8 cellular contexts compared by ENCODE assay signal in genomic region chr2:226836548-226836885, GRCh38. TPM values are rescaled to one million over a fixed set of nuclear protein-coding genes. Genes with fewer than 3 reads are reported as not detected.
DNase-seq lines count a peak whose midpoint lies in the region; ATAC-seq, FAIRE-seq and TF ChIP-seq lines count a peak whose summit lies in the region.

No MANE protein-coding gene starts in this region.

- H3K27ac Mint-ChIP-seq in activated T-helper 2 cell treated with anti-CD3 and anti-CD28 coated beads, Interferon-gamma antibody, Interleukin-2, Interleukin-4, amounts not matched to agents 10 μg/mL and 5 μg/mL and 100 μg/mL, durations not matched to agents 14 hours and 24 hours and 36 hours = peak overlapping the region; percentile 98

- H3K9me3 Mint-ChIP-seq in activated T-helper 2 cell treated with anti-CD3 and anti-CD28 coated beads, Interferon-gamma antibody, Interleukin-2, Interleukin-4, amounts not matched to agents 10 μg/mL and 5 μg/mL and 100 μg/mL, durations not matched to agents 14 hours and 24 hours and 36 hours = no peaks in the 10 kb centered on the region

- H3K4me3 Mint-ChIP-seq in activated T-helper 2 cell treated with anti-CD3 and anti-CD28 coated beads, Interferon-gamma antibody, Interleukin-2, Interleukin-4, amounts not matched to agents 10 μg/mL and 5 μg/mL and 100 μg/mL, durations not matched to agents 14 hours and 24 hours and 36 hours (ENCODE audit: low read depth) = peak overlapping the region; percentile 92

- no peaks in the 10 kb centered on the region for H4K20me1 ChIP-seq in keratinocyte (ENCODE audit: control insufficient read depth, extremely low read depth, insufficient read depth, low read length)

- H3K36me3 ChIP-seq in keratinocyte (ENCODE audit: control insufficient read depth in 2 of 2, extremely low read depth in 1 of 2, insufficient read depth in 2 of 2, low read length in 2 of 2) (peaks cover 0 to 5% of the 10 kb centered on the region in 2 experiments), thyroid gland (no peaks in the 10 kb centered on the region)

- dilution Hi-C loops in keratinocyte (cut with MboI; ENCODE audit: extremely low pct_ligation_motif_present, low sequenced_read_pairs) = no loop called here

- no peaks in the 10 kb centered on the region for H3K27me3 Mint-ChIP-seq in activated T-helper 2 cell treated with anti-CD3 and anti-CD28 coated beads, Interferon-gamma antibody, Interleukin-2, Interleukin-4, amounts not matched to agents 10 μg/mL and 5 μg/mL and 100 μg/mL, durations not matched to agents 14 hours and 24 hours and 36 hours (ENCODE audit: low read depth)

- H3K4me1 ChIP-seq in keratinocyte (ENCODE audit: control insufficient read depth, extremely low read depth, insufficient read depth, low read length) (peaks cover 15% of the 10 kb centered on the region), thyroid gland (peaks cover 17 to 22% of the 10 kb centered on the region in 2 donors)

- peak overlapping the region; percentile 86 for H2AFZ ChIP-seq in keratinocyte (ENCODE audit: control insufficient read depth, low read length)

- intact Hi-C loops in activated T-helper 2 cell treated with anti-CD3 and anti-CD28 coated beads, Interferon-gamma antibody, Interleukin-2, Interleukin-4, amounts not matched to agents 10 μg/mL and 5 μg/mL and 100 μg/mL, durations not matched to agents 14 hours and 24 hours and 36 hours (cut with micrococcal nuclease) = loop anchor here (1.0 to 5.0 kb wide), 7 partner anchors 37 to 1909 kb away; partner anchors contain the start of gene IRS1
- intact Hi-C loops in thyroid gland (cut with DNase I) = no loop called here

- H3K4me3 ChIP-seq in keratinocyte (ENCODE audit: control insufficient read depth in 2 of 3, extremely low read depth in 1 of 3, insufficient read depth in 2 of 3, low read depth in 1 of 3, low read length in 3 of 3) (peak overlapping the region; percentile 70 to 81 (median 80)), thyroid gland (replicated peaks in 1 of 3) (peak overlapping the region; percentile 62 to 78 (median 77))

- H3K9ac ChIP-seq in keratinocyte (ENCODE audit: control insufficient read depth, extremely low read depth, insufficient read depth, low read length) = peak overlapping the region; percentile 93

- TF ChIP-seq CTCF in keratinocyte (optimal IDR thresholded peaks at IDR 0.05 in 1 of 3, IDR thresholded peaks at IDR 0.05 in 1 of 3, conservative IDR thresholded peaks at IDR 0.05 in 1 of 3; ENCODE audit: extremely low read depth in 1 of 3, insufficient read depth in 2 of 3, low read length in 3 of 3) (no peak), thyroid gland (IDR thresholded peaks at IDR 0.05) (no peak)

- peaks cover 55% of the 10 kb centered on the region for H3K4me1 Mint-ChIP-seq in activated T-helper 2 cell treated with anti-CD3 and anti-CD28 coated beads, Interferon-gamma antibody, Interleukin-2, Interleukin-4, amounts not matched to agents 10 μg/mL and 5 μg/mL and 100 μg/mL, durations not matched to agents 14 hours and 24 hours and 36 hours (ENCODE audit: low read depth)

- H3K27ac ChIP-seq in keratinocyte (ENCODE audit: control insufficient read depth, insufficient read depth, low read length) (peak overlapping the region; percentile 89), thyroid gland (peak overlapping the region; percentile 92 to 98 (median 98))

- no peaks in the 10 kb centered on the region for H3K9me1 ChIP-seq in keratinocyte (ENCODE audit: control insufficient read depth, extremely low read depth, insufficient read depth, low read length)

- H3K36me3 Mint-ChIP-seq in activated T-helper 2 cell treated with anti-CD3 and anti-CD28 coated beads, Interferon-gamma antibody, Interleukin-2, Interleukin-4, amounts not matched to agents 10 μg/mL and 5 μg/mL and 100 μg/mL, durations not matched to agents 14 hours and 24 hours and 36 hours (ENCODE audit: low read depth) = peaks cover 56% of the 10 kb centered on the region

- peaks cover 22% of the 10 kb centered on the region for H3K79me2 ChIP-seq in keratinocyte (ENCODE audit: control insufficient read depth, insufficient read depth, low read length)

- peak; percentile 2 for ATAC-seq in HG03045 (IDR thresholded peaks at IDR 0.05; ENCODE audit: unreplicated experiment)

- TF ChIP-seq POLR2A in thyroid gland (IDR thresholded peaks at IDR 0.05) = no peak

- WGBS in thyroid gland, 2 donors = 3 to 4% methylated on average over 6 of the region's 6 CpGs

- H3K9me3 ChIP-seq in keratinocyte (ENCODE audit: control insufficient read depth, low read depth, low read length) = no peaks in the 10 kb centered on the region
- H3K9me3 ChIP-seq in thyroid gland = no peaks in the 10 kb centered on the region

- peak; percentile 53 for DNase-seq in NCI-H2107 treated with DMSO at 0.1 percent for 48 hours (lab: John Stamatoyannopoulos, UW; ENCODE audit: unreplicated experiment)
- DNase-seq in NCI-H2107 (lab: John Stamatoyannopoulos, UW) = no peak
- DNase-seq in activated T-helper 2 cell treated with anti-CD3 and anti-CD28 coated beads, Interferon-gamma antibody, Interleukin-2, Interleukin-4, amounts not matched to agents 10 μg/mL and 5 μg/mL and 100 μg/mL, durations not matched to agents 14 hours and 24 hours and 36 hours (ENCODE audit: low spot score) = no peak
- no peak for DNase-seq in keratinocyte (ENCODE audit: low read depth, low spot score)
- DNase-seq in thyroid gland = no peak
- DNase-seq in stimulated activated CD4-positive, alpha-beta T cell treated with anti-CD3 and anti-CD28 coated beads, Interleukin-4, amount 100 ng/mL, for 24 hours = no peak
- DNase-seq in central memory CD4-positive, alpha-beta T cell = no peak

- peak; percentile 43 for FAIRE-seq in keratinocyte (lab: Jason Lieb, UNC)

- H3K4me2 ChIP-seq in keratinocyte (ENCODE audit: control insufficient read depth, extremely low read depth, insufficient read depth, low read depth, low read length) = peak overlapping the region; percentile 79

- H3K27me3 ChIP-seq in keratinocyte (ENCODE audit: control insufficient read depth, extremely low read depth, insufficient read depth, low read length) (no peaks in the 10 kb centered on the region), thyroid gland (no peaks in the 10 kb centered on the region)

RNA-seq across cellular contexts. Expression of gene RHBDD1, which starts 0.7 kb away (rescaled TPM):
- 40.9 and 42.2 TPM in 2 replicates for total RNA-seq in activated T-helper 2 cell treated with anti-CD3 and anti-CD28 coated beads, Interferon-gamma antibody, Interleukin-2, Interleukin-4, amounts not matched to agents 10 μg/mL and 5 μg/mL and 100 μg/mL, durations not matched to agents 14 hours and 24 hours and 36 hours
- 22.1 to 27.8 TPM (median 22.8 TPM) in 3 replicates for polyA plus RNA-seq in keratinocyte
- polyA plus RNA-seq in keratinocyte (2011; ENCODE audit: low read depth) = 25.1 TPM
- 10.7 and 33.0 TPM in 2 replicates for polyA plus RNA-seq in keratinocyte (2011; cell fraction: cytosol; rRNA removed)
- 28.3 and 32.6 TPM in 2 replicates for polyA plus RNA-seq in keratinocyte (2011; cell fraction: nucleus; rRNA removed)
- polyA plus RNA-seq in keratinocyte (2012; ENCODE audit: low replicate concordance) = 16.2 and 22.0 TPM in 2 replicates
- 14.7 to 83.2 TPM (median 78.3 TPM) in 3 replicates for polyA minus RNA-seq in keratinocyte
- 19.4 TPM for polyA minus RNA-seq in keratinocyte (2011; cell fraction: cytosol; rRNA and poly(A)+ RNA removed)
- polyA minus RNA-seq in keratinocyte (2011; cell fraction: nucleus; rRNA and poly(A)+ RNA removed) = 31.2 and 82.2 TPM in 2 replicates
- 10 to 100 TPM; 17.2 to 36.5 (median 26.2) TPM for total RNA-seq in thyroid gland

RNA-seq across cellular contexts. Expression of gene IRS1, which starts 36.9 kb away (rescaled TPM):
- total RNA-seq in activated T-helper 2 cell treated with anti-CD3 and anti-CD28 coated beads, Interferon-gamma antibody, Interleukin-2, Interleukin-4, amounts not matched to agents 10 μg/mL and 5 μg/mL and 100 μg/mL, durations not matched to agents 14 hours and 24 hours and 36 hours = 1.9 and 3.1 TPM in 2 replicates
- 10.1 to 15.8 TPM (median 11.2 TPM) in 3 replicates for polyA plus RNA-seq in keratinocyte
- polyA plus RNA-seq in keratinocyte (2011; ENCODE audit: low read depth) = 3.1 TPM
- 8.4 and 12.5 TPM in 2 replicates for polyA plus RNA-seq in keratinocyte (2011; cell fraction: cytosol; rRNA removed)
- 21.1 and 26.0 TPM in 2 replicates for polyA plus RNA-seq in keratinocyte (2011; cell fraction: nucleus; rRNA removed)
- polyA plus RNA-seq in keratinocyte (2012; ENCODE audit: low replicate concordance) = 4.4 and 14.4 TPM in 2 replicates
- 15.8 to 35.1 TPM (median 21.6 TPM) in 3 replicates for polyA minus RNA-seq in keratinocyte
- polyA minus RNA-seq in keratinocyte (2011; cell fraction: cytosol; rRNA and poly(A)+ RNA removed) = 34.7 TPM
- polyA minus RNA-seq in keratinocyte (2011; cell fraction: nucleus; rRNA and poly(A)+ RNA removed) = 38.6 and 48.2 TPM in 2 replicates
- total RNA-seq in thyroid gland = 100 to 1,000 TPM in 2 of 4 donors, 10 to 100 TPM in 2; 61.9 to 166 (median 98.7) TPM

Comparison
In these comparisons a context has a peak if more than half of its experiments do, and no peak if none do; other contexts are left out.
1. RNA of gene IRS1, which starts 36.9 kb away (total RNA-seq): 61.9 to 166 TPM in thyroid gland; 1.9 to 3.1 TPM in activated T-helper 2 cell treated with anti-CD3 and anti-CD28 coated beads, Interferon-gamma antibody, Interleukin-2, Interleukin-4, amounts not matched to agents 10 μg/mL and 5 μg/mL and 100 μg/mL, durations not matched to agents 14 hours and 24 hours and 36 hours; every median in the first group is over 10 times any median in the second.